ENCODE assay signal across 1 cellular context in genomic region chr12:95943231-95943842, GRCh38.
TF ChIP-seq lines count a peak whose summit lies in the region.

TSS of gene AMDHD1 (plus strand) at chr12:95943331. CDS start at chr12:95943399, 68 bp downstream.

TF ChIP-seq in H1, 55 proteins besides CTCF, POLR2A, EP300 and RAD21 (continued from another document):
- TF ChIP-seq HDAC2 (IDR thresholded peaks at IDR 0.05; ENCODE audit: borderline replicate concordance in 1 of 2, low read depth in 2 of 2, low read length in 2 of 2): peak in 1 of 2 experiments; percentile 48; a peak in 1 of 4 replicates
- TF ChIP-seq MAFK (IDR thresholded peaks at IDR 0.05; ENCODE audit: low read depth, low read length): no peak
- TF ChIP-seq ASH2L (IDR thresholded peaks at IDR 0.05; ENCODE audit: low read length): no peak
- no peak for TF ChIP-seq SAP30 (IDR thresholded peaks at IDR 0.05; ENCODE audit: insufficient read depth, insufficient replicate concordance, low read length)
- no peak for TF ChIP-seq NANOG (IDR thresholded peaks at IDR 0.05; ENCODE audit: insufficient read depth, low read depth, low read length, poor library complexity, severe bottlenecking)
- peak; percentile 0; the same call in 1 of the 2 replicates for TF ChIP-seq PHF8 (conservative IDR thresholded peaks at IDR 0.05; ENCODE audit: low read depth, low read length)
- TF ChIP-seq E2F6 (IDR thresholded peaks at IDR 0.05): peak; percentile 58; the same call in 1 of the 2 replicates
- no peak for TF ChIP-seq GTF2F1 (IDR thresholded peaks at IDR 0.05; ENCODE audit: borderline replicate concordance, low read depth, low read length)
- TF ChIP-seq KDM4A (IDR thresholded peaks at IDR 0.05; ENCODE audit: low read depth, low read length, severe bottlenecking): peak; percentile 42
- peak; percentile 30 for TF ChIP-seq EZH2 (IDR thresholded peaks at IDR 0.05; ENCODE audit: low read depth, low read length, severe bottlenecking)
- TF ChIP-seq CREB1 (IDR thresholded peaks at IDR 0.05): 0 out of 2 replicates have a peak, but pooled peaks have one; percentile 16
- no peak for TF ChIP-seq RXRA (IDR thresholded peaks at IDR 0.05; ENCODE audit: insufficient read depth, low read depth, low read length)
- peak; percentile 35; the same call in 1 of the 2 replicates for TF ChIP-seq SUZ12 (IDR thresholded peaks at IDR 0.05; ENCODE audit: low read length)
- peak; percentile 58; the same call in 1 of the 2 replicates for TF ChIP-seq GABPA (IDR thresholded peaks at IDR 0.05; ENCODE audit: borderline replicate concordance, insufficient read depth, low read length)
- TF ChIP-seq BACH1 (IDR thresholded peaks at IDR 0.05; ENCODE audit: low read length): no peak
- no peak for TF ChIP-seq CBX8 (IDR thresholded peaks at IDR 0.05; ENCODE audit: borderline replicate concordance, low read depth, low read length)
- no peak for TF ChIP-seq ZNF274 (IDR thresholded peaks at IDR 0.05; ENCODE audit: borderline replicate concordance, extremely low read depth, low read length)
- no peak; the same call in 1 of the 2 replicates for TF ChIP-seq TEAD4 (IDR thresholded peaks at IDR 0.05; ENCODE audit: low read depth, low read length)
- TF ChIP-seq MAX (IDR thresholded peaks at IDR 0.05): peak; percentile 42
- TF ChIP-seq TBP (IDR thresholded peaks at IDR 0.05; ENCODE audit: low read depth, low read length): 0 out of 2 replicates have a peak, but pooled peaks have one; percentile 10
TF ChIP-seq in H1: peak in this region for 10.
